In the genomic region with DNA sequence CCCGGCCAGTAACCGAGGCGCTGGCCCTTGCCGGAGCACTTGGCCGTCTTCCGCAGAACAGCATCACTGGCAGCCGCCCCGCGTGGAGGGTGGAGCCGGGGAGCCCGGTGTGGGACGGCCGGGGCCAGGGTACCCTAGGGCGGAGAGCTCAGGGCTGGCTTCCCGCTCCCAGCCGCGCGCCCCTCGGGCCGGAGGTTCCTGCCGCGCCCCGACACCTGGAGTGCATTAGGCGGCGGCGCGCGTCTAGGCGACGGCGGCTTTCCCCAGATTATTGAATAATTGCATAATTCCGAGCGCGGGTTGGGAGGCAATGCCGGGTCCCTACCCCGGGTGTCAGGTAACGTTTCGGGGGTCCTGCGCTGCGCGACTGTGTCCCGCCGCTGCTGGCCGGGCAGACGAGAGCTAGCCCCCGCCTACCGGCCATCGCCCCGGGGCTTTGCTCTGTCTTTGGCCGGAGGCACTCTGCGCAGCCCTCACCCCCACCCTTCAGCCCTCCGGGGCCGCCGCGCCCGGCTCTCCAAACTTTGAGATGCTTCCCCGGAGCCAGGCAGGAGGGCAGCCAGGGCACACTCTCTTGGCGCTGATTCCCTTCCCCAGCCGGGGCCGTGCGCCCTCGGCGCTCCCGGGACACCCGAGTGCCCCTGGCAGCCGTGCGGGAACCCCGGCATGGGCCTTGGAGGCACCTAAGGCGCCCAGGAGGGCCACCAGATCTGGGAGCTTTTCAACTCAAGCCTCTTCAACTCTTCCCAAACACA, we compare ENCODE assay signal across 10 cellular contexts. TPM values are rescaled to one million over a fixed set of nuclear protein-coding genes. Genes with fewer than 3 reads are reported as not detected.
DNase-seq lines count a peak whose midpoint lies in the region; ATAC-seq, FAIRE-seq and TF ChIP-seq lines count a peak whose summit lies in the region.
"Had no signal": no experiment of that assay in that cellular context is flagged by ENCODE, and none has a peak within 500 bp of the region (broad histone marks: within the 10 kb centered on the region; RNA-seq: fewer than 3 reads in every experiment).

No MANE protein-coding gene starts in this region.

- H3K27ac ChIP-seq in BLaER1 treated with 17β-estradiol and CSF1 and Interleukin-3, amounts not matched to agents 10 nM and 100 nM, result no peak overlapping the region
- no peak overlapping the region for H3K27ac ChIP-seq in SJSA1
- H3K27ac ChIP-seq in pancreas, result no peak overlapping the region

- peaks cover 12 to 43% (median 30%) of the 10 kb centered on the region in 10 experiments for H3K4me1 ChIP-seq in BLaER1 treated with 17β-estradiol and CSF1 and Interleukin-3, amounts not matched to agents 10 nM and 100 nM
- peaks cover 14% of the 10 kb centered on the region for H3K4me1 ChIP-seq in SJSA1 (replicated peaks)
- no peaks in the 10 kb centered on the region for H3K4me1 ChIP-seq in pancreas

- peak overlapping the region in 9 of 11 experiments; percentile 28 to 67 (median 52); a peak in 13 of 22 replicates for H3K9ac ChIP-seq in BLaER1 treated with 17β-estradiol and CSF1 and Interleukin-3, amounts not matched to agents 10 nM and 100 nM

- peak overlapping the region; percentile 47 to 68 (median 58) for H3K4me3 ChIP-seq in BLaER1 treated with 17β-estradiol and CSF1 and Interleukin-3, amounts not matched to agents 10 nM and 100 nM
- H3K4me3 ChIP-seq in SJSA1 (peak overlapping the region; percentile 27), pancreas (peak overlapping the region in 2 of 4 donors; percentile 30 to 43)

- peaks cover 44 to 62% (median 54%) of the 10 kb centered on the region in 11 experiments for H3K27me3 ChIP-seq in BLaER1 treated with 17β-estradiol and CSF1 and Interleukin-3, amounts not matched to agents 10 nM and 100 nM
- H3K27me3 ChIP-seq in SJSA1 (replicated peaks), result peaks cover 59% of the 10 kb centered on the region
- peaks cover 0 to 15% (median 4%) of the 10 kb centered on the region in 4 donors for H3K27me3 ChIP-seq in pancreas

- peak; percentile 73 to 74 for ATAC-seq in left cardiac atrium
- ATAC-seq in pancreas, result peak in 3 of 4 donors; percentile 15 to 35 (median 25)
- no peak for ATAC-seq in GM18907 (IDR thresholded peaks at IDR 0.05; ENCODE audit: unreplicated experiment)
- no peak for ATAC-seq in GM19452 (IDR thresholded peaks at IDR 0.05; ENCODE audit: unreplicated experiment)

- DNase-seq in SJSA1 (ENCODE audit: low read depth in 1 of 2, low spot score in 2 of 2), result peak in 1 of 2 experiments; percentile 35
- DNase-seq in left cardiac atrium, result peak; percentile 57
- DNase-seq in pancreas, result peak in 1 of 6 donors; percentile 13
- DNase-seq in NCI-H187 (lab: John Stamatoyannopoulos, UW), result no peak
- DNase-seq in Ammon's horn (ENCODE audit: low spot score), result no peak

- 5 to 18% methylated on average over 59 to 69 of the region's 69 CpGs for WGBS in pancreas, 2 donors

- TF ChIP-seq CTCF in pancreas (IDR thresholded peaks at IDR 0.05), result no peak

- H3K9me3 ChIP-seq in BLaER1 treated with 17β-estradiol and CSF1 and Interleukin-3, amounts not matched to agents 10 nM and 100 nM (replicated peaks in 1 of 11), result no peaks in the 10 kb centered on the region
- no peaks in the 10 kb centered on the region for H3K9me3 ChIP-seq in SJSA1 (replicated peaks)
- H3K9me3 ChIP-seq in pancreas, result no peaks in the 10 kb centered on the region
- H3K9me3 ChIP-seq: adrenal gland had no signal

- H4K20me1 ChIP-seq in BLaER1 treated with 17β-estradiol and CSF1 and Interleukin-3, amounts not matched to agents 10 nM and 100 nM, result peaks cover 0 to 24% (median 8%) of the 10 kb centered on the region in 11 experiments; a peak in 6 of 22 replicates

- intact Hi-C loops in left cardiac atrium (cut with DNase I) (no loop called here), pancreas (cut with DNase I) (no loop called here)

- peak overlapping the region; percentile 94 to 100 (median 99) for H3K4me2 ChIP-seq in BLaER1 treated with 17β-estradiol and CSF1 and Interleukin-3, amounts not matched to agents 10 nM and 100 nM

- no peaks in the 10 kb centered on the region for H3K36me3 ChIP-seq in BLaER1 treated with 17β-estradiol and CSF1 and Interleukin-3, amounts not matched to agents 10 nM and 100 nM
- H3K36me3 ChIP-seq in SJSA1 (no peaks in the 10 kb centered on the region), pancreas (no peaks in the 10 kb centered on the region)
- H3K36me3 ChIP-seq: adrenal gland had no signal

- FAIRE-seq in pancreas (lab: Jason Lieb, UNC), result no peak

RNA-seq across cellular contexts. Expression of a gene that starts 0.7 kb away (rescaled TPM):
- 0.34 and 2.0 TPM in 2 replicates for total RNA-seq in SJSA1 (2014; rRNA removed; shearing (Covaris generic))
- total RNA-seq in left cardiac atrium (10 to 100 TPM; 22.4 to 23.8 TPM), pancreas (1 to 10 TPM in 2 of 6 donors, under 1 TPM in 4; 0.24 to 4.1 (median 0.66) TPM)
- polyA plus RNA-seq in pancreas, result 1 to 10 TPM in 1 of 2 donors, under 1 TPM in 1; 0.19 to 1.1 TPM
- total RNA-seq: SK-MEL-5 had no signal

Comparison
In these comparisons a context has a peak if more than half of its experiments do, and no peak if none do; other contexts are left out.
1. ATAC-seq: peak in left cardiac atrium (2 of 2) and pancreas (3 of 4); none in GM18907 (single experiment) and GM19452 (single experiment).